In the genomic region with DNA sequence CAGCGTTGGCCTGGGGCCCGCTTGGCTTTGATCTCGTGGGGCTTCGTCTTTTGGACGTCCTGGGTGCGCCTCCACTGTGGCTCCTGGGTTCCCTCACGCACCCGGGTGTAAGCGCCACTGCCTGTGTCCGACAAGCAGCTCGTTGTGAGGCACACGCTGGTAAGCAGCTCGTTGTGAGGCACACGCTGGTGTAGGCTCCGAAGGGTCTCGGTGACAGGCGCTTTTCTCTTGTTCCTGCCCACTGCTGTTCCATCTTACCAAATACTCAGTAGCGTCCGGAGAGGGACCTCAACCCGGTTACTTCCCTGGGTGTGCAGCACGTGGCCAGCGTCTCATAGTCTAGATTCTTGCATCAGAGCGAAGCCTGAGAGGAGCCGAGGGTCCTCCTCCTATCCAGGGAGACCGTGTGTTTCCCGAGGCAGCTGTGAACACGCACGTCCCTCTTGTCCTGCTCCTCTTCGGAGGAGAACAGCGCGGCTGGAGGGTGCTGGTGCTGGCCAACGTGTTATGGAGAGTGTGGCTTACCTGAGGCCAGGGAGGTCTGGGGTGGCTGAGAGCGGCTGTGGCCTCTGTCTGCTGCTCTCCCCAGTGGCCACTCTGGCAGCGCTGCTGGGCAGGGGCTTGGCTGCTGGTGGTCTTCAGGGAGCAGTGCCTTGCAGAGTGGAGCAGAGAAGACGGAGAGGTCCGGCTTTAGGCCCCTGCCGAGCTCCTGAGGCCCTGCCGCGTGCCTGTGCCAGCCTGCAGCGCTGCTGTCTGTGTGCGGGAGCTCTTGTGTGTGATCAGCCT, we compare ENCODE assay signal across 1 cellular context.
TF ChIP-seq lines count a peak whose summit lies in the region.

No MANE protein-coding gene starts in this region.

TF ChIP-seq in H1, 55 proteins besides CTCF, POLR2A, EP300 and RAD21:
- TF ChIP-seq CTBP2 (IDR thresholded peaks at IDR 0.05; ENCODE audit: borderline replicate concordance, insufficient read depth, insufficient read length, low read length) (no peak), CHD2 (IDR thresholded peaks at IDR 0.05; ENCODE audit: low read length) (no peak), SAP30 (IDR thresholded peaks at IDR 0.05; ENCODE audit: insufficient read depth, insufficient replicate concordance, low read length) (no peak), POLR2AphosphoS5 (IDR thresholded peaks at IDR 0.05; ENCODE audit: low read depth, low read length) (no peak), HDAC2 (IDR thresholded peaks at IDR 0.05; ENCODE audit: borderline replicate concordance in 1 of 2, low read depth in 2 of 2, low read length in 2 of 2) (no peak), SP2 (IDR thresholded peaks at IDR 0.05; ENCODE audit: low read length) (no peak), HDAC6 (IDR thresholded peaks at IDR 0.05; ENCODE audit: low read depth, low read length) (no peak), RNF2 (IDR thresholded peaks at IDR 0.05; ENCODE audit: borderline replicate concordance, low read depth, low read length, missing control alignments, poor library complexity, severe bottlenecking) (no peak), SRF (IDR thresholded peaks at IDR 0.05; ENCODE audit: low read depth, low read length) (no peak), TEAD4 (IDR thresholded peaks at IDR 0.05; ENCODE audit: low read depth, low read length) (no peak), TCF12 (IDR thresholded peaks at IDR 0.05; ENCODE audit: low read depth, low read length) (no peak), JUN (IDR thresholded peaks at IDR 0.05; ENCODE audit: low read depth, low read length) (no peak), BRCA1 (IDR thresholded peaks at IDR 0.05; ENCODE audit: low read depth, low read length) (no peak)
- TF ChIP-seq, protein P1, sequence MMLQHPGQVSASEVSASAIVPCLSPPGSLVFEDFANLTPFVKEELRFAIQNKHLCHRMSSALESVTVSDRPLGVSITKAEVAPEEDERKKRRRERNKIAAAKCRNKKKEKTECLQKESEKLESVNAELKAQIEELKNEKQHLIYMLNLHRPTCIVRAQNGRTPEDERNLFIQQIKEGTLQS (IDR thresholded peaks at IDR 0.05; ENCODE audit: insufficient read depth, low read depth, low read length): no peak
- TF ChIP-seq, protein P2, sequence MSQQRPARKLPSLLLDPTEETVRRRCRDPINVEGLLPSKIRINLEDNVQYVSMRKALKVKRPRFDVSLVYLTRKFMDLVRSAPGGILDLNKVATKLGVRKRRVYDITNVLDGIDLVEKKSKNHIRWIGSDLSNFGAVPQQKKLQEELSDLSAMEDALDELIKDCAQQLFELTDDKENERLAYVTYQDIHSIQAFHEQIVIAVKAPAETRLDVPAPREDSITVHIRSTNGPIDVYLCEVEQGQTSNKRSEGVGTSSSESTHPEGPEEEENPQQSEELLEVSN (IDR thresholded peaks at IDR 0.05): no peak
- TF ChIP-seq, protein P3, sequence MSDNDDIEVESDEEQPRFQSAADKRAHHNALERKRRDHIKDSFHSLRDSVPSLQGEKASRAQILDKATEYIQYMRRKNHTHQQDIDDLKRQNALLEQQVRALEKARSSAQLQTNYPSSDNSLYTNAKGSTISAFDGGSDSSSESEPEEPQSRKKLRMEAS (IDR thresholded peaks at IDR 0.05): no peak
TF ChIP-seq in H1: peak in this region for 0.
